ENCODE assay signal across 13 cellular contexts in the genomic region with DNA sequence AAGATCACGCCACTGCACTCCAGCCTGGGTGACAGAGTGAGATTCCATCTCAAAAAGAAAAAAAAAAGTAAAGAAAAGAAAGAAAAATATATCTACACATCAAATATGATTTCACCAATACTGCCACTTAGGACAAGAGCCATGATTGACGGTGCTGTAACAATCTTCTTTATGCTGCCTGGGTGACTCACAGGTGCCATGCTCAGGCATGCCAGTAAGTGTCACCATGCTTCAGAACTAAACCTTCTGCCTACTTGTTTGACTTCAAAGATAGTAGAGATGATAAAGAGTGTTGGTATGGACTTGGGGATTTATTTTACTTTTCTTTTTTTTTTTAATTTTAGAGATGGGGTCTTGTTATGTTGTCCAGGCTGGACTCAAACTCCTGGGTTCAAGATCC. TPM values are rescaled to one million over a fixed set of nuclear protein-coding genes. Genes with fewer than 3 reads are reported as not detected.
DNase-seq lines count a peak whose midpoint lies in the region; ATAC-seq and TF ChIP-seq lines count a peak whose summit lies in the region.
"Had no signal": no experiment of that assay in that cellular context is flagged by ENCODE, and none has a peak within 500 bp of the region (broad histone marks: within the 10 kb centered on the region; RNA-seq: fewer than 3 reads in every experiment).

No MANE protein-coding gene starts in this region.

- no peak overlapping the region for H3K4me3 ChIP-seq in GM12865 (ENCODE audit: low read depth, low read length)
- H3K4me3 ChIP-seq: cardiac muscle cell, K562 had no signal

- ATAC-seq in HG03159 (IDR thresholded peaks at IDR 0.05; ENCODE audit: unreplicated experiment) = no peak
- ATAC-seq: K562 had no signal

- peak; percentile 69 for DNase-seq in A172 (ENCODE audit: low spot score)
- DNase-seq in GM12865 (ENCODE audit: low read depth) = peak; percentile 32
- peak; percentile 66 for DNase-seq in SW480 (ENCODE audit: low spot score)
- peak; percentile 50 for DNase-seq in myocyte (ENCODE audit: low read depth)
- DNase-seq in NCI-H146 (lab: John Stamatoyannopoulos, UW) = no peak
- DNase-seq in COLO829 (ENCODE audit: low spot score) = no peak
- no peak for DNase-seq in stimulated activated CD8-positive, alpha-beta memory T cell treated with anti-CD3 and anti-CD28 coated beads, Interleukin-4, amount 100 ng/mL, for 48 hours
- DNase-seq: naive B cell had no signal

- TF ChIP-seq CTCF in GM12865 (IDR thresholded peaks at IDR 0.05; ENCODE audit: insufficient read depth, low read depth, low read length, missing control alignments) = no peak

RNA-seq across cellular contexts. Expression of gene DNMBP, which starts 33.6 kb away (rescaled TPM):
- 14.4 and 17.4 TPM in 2 replicates for total RNA-seq in A172 (2014; rRNA removed; shearing (Covaris generic))
- total RNA-seq in myocyte = 12.8 and 16.1 TPM in 2 replicates
- polyA plus RNA-seq in myocyte (2012) = 8.5 TPM

RNA-seq across cellular contexts. Expression of gene CPN1, which starts 38.3 kb away (rescaled TPM):
- total RNA-seq in A172 (2014; rRNA removed; shearing (Covaris generic)) = not detected in 2 replicates
- not detected in 2 replicates for total RNA-seq in myocyte
- polyA plus RNA-seq in myocyte (2012) = not detected
- total RNA-seq: activated CD8-positive, alpha-beta memory T cell treated with anti-CD3 and anti-CD28 coated beads for 36 hours; cardiac muscle cell; glomerular endothelial cell; K562 had no signal
- polyA plus RNA-seq: cardiac muscle cell had no signal

Comparison
In these comparisons a context has a peak if more than half of its experiments do, and no peak if none do; other contexts are left out.
1. DNase-seq: peak in A172 (single experiment), GM12865 (single experiment), SW480 (single experiment) and myocyte (single experiment); none in NCI-H146 (single experiment), COLO829 (single experiment) and stimulated activated CD8-positive, alpha-beta memory T cell treated with anti-CD3 and anti-CD28 coated beads, Interleukin-4, amount 100 ng/mL, for 48 hours (single experiment).